In the genomic region with DNA sequence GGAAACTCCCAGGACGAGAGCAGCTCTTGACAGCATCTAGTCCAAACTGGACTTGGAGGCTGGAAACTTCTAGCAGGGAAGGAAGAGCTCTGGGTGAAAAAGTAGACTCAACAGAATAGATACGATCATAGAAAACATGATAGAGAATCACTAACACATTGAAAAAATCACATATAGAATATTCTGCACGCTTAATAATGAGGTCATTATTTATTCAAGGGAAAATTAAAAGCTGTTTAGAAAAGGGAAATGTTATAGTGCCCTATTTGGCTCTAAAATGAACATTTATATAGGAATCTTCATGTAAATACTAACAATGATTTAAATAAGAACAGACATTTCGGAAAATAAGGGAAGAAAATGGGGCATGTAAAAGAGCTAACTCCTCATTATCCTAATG, we compare ENCODE assay signal across 30 cellular contexts.
"Had no signal": no experiment of that assay in that cellular context is flagged by ENCODE, and none has a peak within 500 bp of the region (broad histone marks: within the 10 kb centered on the region; RNA-seq: fewer than 3 reads in every experiment).

No MANE protein-coding gene starts in this region.

- H3K4me1 ChIP-seq: ascending aorta had no signal

- H3K9me3 ChIP-seq: ascending aorta had no signal

- H3K27me3 ChIP-seq: ascending aorta, cardiac muscle cell had no signal

- ATAC-seq: activated CD4-positive, alpha-beta T cell treated with anti-CD3 and anti-CD28 coated beads for 36 hours; activated CD4-positive, CD25-positive, alpha-beta regulatory T cell treated with anti-CD3 and anti-CD28 coated beads, Interleukin-2, amount 50 U/mL, for 24 hours; activated CD8-positive, alpha-beta memory T cell treated with anti-CD3 and anti-CD28 coated beads, Interleukin-2, amount 10 ng/mL, durations not matched to agents 7 days and 5 days; activated CD8-positive, alpha-beta T cell treated with anti-CD3 and anti-CD28 coated beads, Interleukin-2, amount 10 ng/mL, durations not matched to agents 7 days and 5 days; activated naive CD8-positive, alpha-beta T cell treated with anti-CD3 and anti-CD28 coated beads, Interleukin-2, amount 50 U/mL, for 24 hours had no signal

- H3K27ac ChIP-seq: ascending aorta, cardiac muscle cell, VCaP had no signal

- H3K4me3 ChIP-seq: ascending aorta, cardiac muscle cell had no signal

- H3K36me3 ChIP-seq: ascending aorta, cardiac muscle cell had no signal

- DNase-seq: activated B cell treated with CpG ODN at 0.5 μM for 24 hours; activated CD4-positive, alpha-beta memory T cell treated with anti-CD3 and anti-CD28 coated beads, Interleukin-2, amount 10 ng/mL, durations not matched to agents 7 days and 5 days; activated CD4-positive, alpha-beta T cell treated with anti-CD3 and anti-CD28 coated beads for 1 hour; activated CD4-positive, alpha-beta T cell treated with anti-CD3 and anti-CD28 coated beads for 36 hours; activated CD4-positive, alpha-beta T cell treated with anti-CD3 and anti-CD28 coated beads for 48 hours; activated CD4-positive, alpha-beta T cell treated with anti-CD3 and anti-CD28 coated beads, Interleukin-2, amount 10 ng/mL, durations not matched to agents 7 days and 5 days; activated CD4-positive, alpha-beta T cell treated with anti-CD3 and anti-CD28 coated beads, Interleukin-2, amount 50 U/mL, for 48 hours; activated CD8-positive, alpha-beta memory T cell treated with anti-CD3 and anti-CD28 coated beads for 24 hours; activated CD8-positive, alpha-beta memory T cell treated with anti-CD3 and anti-CD28 coated beads, Interleukin-2, amount 10 ng/mL, durations not matched to agents 7 days and 5 days; activated CD8-positive, alpha-beta memory T cell treated with anti-CD3 and anti-CD28 coated beads, Interleukin-2, amount 50 U/mL, for 48 hours; activated CD8-positive, alpha-beta T cell treated with anti-CD3 and anti-CD28 coated beads, Interleukin-2, amount 10 ng/mL, durations not matched to agents 7 days and 5 days; activated effector memory CD4-positive, alpha-beta T cell treated with Interleukin-2 at 50 U/mL for 16 hours; activated gamma-delta T cell; activated naive CD4-positive, alpha-beta T cell treated with anti-CD3 and anti-CD28 coated beads, Interleukin-2, amount 10 ng/mL, durations not matched to agents 7 days and 5 days; activated naive CD4-positive, alpha-beta T cell treated with Interleukin-2 at 50 U/mL for 16 hours; activated naive CD8-positive, alpha-beta T cell treated with anti-CD3 and anti-CD28 coated beads, Interleukin-2, amount 10 ng/mL, durations not matched to agents 7 days and 5 days; activated naive CD8-positive, alpha-beta T cell treated with anti-CD3 and anti-CD28 coated beads, Interleukin-2, amount 50 U/mL, for 24 hours; activated T-cell treated with anti-CD3 and anti-CD28 coated beads, Interleukin-2, amount 50 U/mL, for 24 hours; activated T-cell treated with anti-CD3 and anti-CD28 coated beads, Interleukin-2, amount 50 U/mL, for 48 hours; amygdala; anterior cingulate cortex; caudate nucleus; cerebellar nuclear complex; T-helper 1 cell; T-helper 2 cell; T-helper 9 cell had no signal
